ENCODE assay signal across 8 cellular contexts in genomic region chr2:20516646-20517341, GRCh38.
DNase-seq lines count a peak whose midpoint lies in the region; ATAC-seq and TF ChIP-seq lines count a peak whose summit lies in the region.

No MANE protein-coding gene starts in this region.

- peaks cover 9% of the 10 kb centered on the region for H3K27me3 Mint-ChIP-seq in brain

- intact Hi-C loops in ovary (cut with DNase I): loop anchor here in 1 of 4 donors (5.0 kb wide), 1 partner anchor 46 kb away; no protein-coding TSS in a partner anchor

- H3K4me3 ChIP-seq in ovary: no peak overlapping the region

- TF ChIP-seq CTCF in brain (conservative IDR thresholded peaks at IDR 0.05): no peak
- TF ChIP-seq CTCF in ovary (IDR thresholded peaks at IDR 0.05): no peak

- H3K4me1 ChIP-seq in ovary (ENCODE audit: insufficient read depth): peaks cover 2% of the 10 kb centered on the region

- H3K27ac Mint-ChIP-seq in brain: peak overlapping the region; percentile 19 to 90 (median 86)

- peaks cover 3 to 12% (median 7%) of the 10 kb centered on the region in 5 experiments for H3K9me3 Mint-ChIP-seq in brain

- TF ChIP-seq POLR2A in ovary (IDR thresholded peaks at IDR 0.05): no peak

- ATAC-seq in GM18873 (IDR thresholded peaks at IDR 0.05; ENCODE audit: low FRiP score, unreplicated experiment) (peak; percentile 87), HG02885 (IDR thresholded peaks at IDR 0.05; ENCODE audit: poor library complexity, unreplicated experiment) (peak; percentile 93)

- 37 to 54% (median 41%) methylated on average over 10 of the region's 10 CpGs for WGBS in ovary, 3 donors

- H3K36me3 ChIP-seq in ovary: no peaks in the 10 kb centered on the region

- H3K9me3 ChIP-seq in ovary: no peaks in the 10 kb centered on the region

- no peak for TF ChIP-seq EP300 in ovary (IDR thresholded peaks at IDR 0.05)

- peak overlapping the region in 1 of 5 experiments; percentile 53 for H3K4me3 Mint-ChIP-seq in brain

- no peaks in the 10 kb centered on the region for H3K27me3 ChIP-seq in ovary

- DNase-seq in ovary (peak in 3 of 5 donors; percentile 26 to 65 (median 43)), NCI-H345 (lab: John Stamatoyannopoulos, UW) (no peak), HuH-7.5 (ENCODE audit: low spot score) (no peak)
- no peak for DNase-seq in stimulated activated CD4-positive, alpha-beta T cell treated with anti-CD3 and anti-CD28 coated beads, Interleukin-2, amount 100 ng/mL, for 48 hours
- no peak for DNase-seq in activated CD8-positive, alpha-beta memory T cell treated with anti-CD3 and anti-CD28 coated beads for 24 hours

- peaks cover 19% of the 10 kb centered on the region for H3K4me1 Mint-ChIP-seq in brain

- peak overlapping the region; percentile 8 to 30 for H3K27ac ChIP-seq in ovary

- H3K36me3 Mint-ChIP-seq in brain: no peaks in the 10 kb centered on the region

Comparison
In these comparisons a context has a peak if more than half of its experiments do, and no peak if none do; other contexts are left out.
1. DNase-seq: peak in ovary (3 of 5); none in NCI-H345 (single experiment), stimulated activated CD4-positive, alpha-beta T cell treated with anti-CD3 and anti-CD28 coated beads, Interleukin-2, amount 100 ng/mL, for 48 hours (0 of 2), HuH-7.5 (single experiment) and activated CD8-positive, alpha-beta memory T cell treated with anti-CD3 and anti-CD28 coated beads for 24 hours (single experiment).